8 cellular contexts compared by ENCODE assay signal in the genomic region with DNA sequence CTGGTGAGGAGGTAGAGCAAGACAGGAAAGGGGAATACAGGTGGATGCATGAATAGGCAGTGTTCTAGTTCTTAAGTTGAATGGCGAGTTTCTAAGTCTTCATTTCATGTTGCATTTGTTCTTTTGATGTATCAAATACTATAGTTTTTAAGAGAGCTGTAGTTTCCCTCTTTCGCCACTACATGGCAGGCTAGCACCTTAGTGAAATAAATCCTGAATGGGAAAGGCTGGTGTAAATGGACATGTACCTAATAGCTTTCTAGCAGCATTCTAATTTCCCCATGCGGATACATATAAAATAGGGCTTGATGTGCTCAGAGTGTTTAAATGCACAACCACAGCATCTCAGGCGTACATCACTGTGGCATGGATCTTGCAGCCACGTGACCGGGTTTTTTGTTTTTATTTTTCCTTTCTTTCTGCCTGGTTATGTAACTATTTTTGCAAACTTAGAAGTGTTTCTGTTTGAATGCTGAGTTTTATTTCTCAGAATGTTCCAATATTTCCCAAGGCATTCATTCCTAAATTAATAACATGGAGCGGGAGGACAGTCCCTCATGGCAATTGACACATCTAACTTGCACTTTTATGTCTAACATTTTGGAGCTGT. TPM values are rescaled to one million over a fixed set of nuclear protein-coding genes. Genes with fewer than 3 reads are reported as not detected.
A peak's percentile ranks its signal among the peaks of the same experiment; 100 is the strongest.
DNase-seq lines count a peak whose midpoint lies in the region; ATAC-seq, FAIRE-seq and TF ChIP-seq lines count a peak whose summit lies in the region.

No MANE protein-coding gene starts in this region.

- H4K5ac ChIP-seq in H1 (ENCODE audit: insufficient read length, low read depth, low read length) = no peak overlapping the region
- no peak overlapping the region for H4K5ac ChIP-seq in mesendoderm (ENCODE audit: low read length)

- H3K4me3 ChIP-seq in H1 (ENCODE audit: extremely low read depth in 1 of 4, insufficient read depth in 2 of 4, low read depth in 3 of 4, low read length in 4 of 4) = no peak overlapping the region
- no peak overlapping the region for H3K4me3 ChIP-seq in mesendoderm (ENCODE audit: low read length)

- no peak overlapping the region for H3K18ac ChIP-seq in H1 (ENCODE audit: extremely low read depth, low read length)
- H3K18ac ChIP-seq in mesendoderm (ENCODE audit: low read length) = no peak overlapping the region

- TF ChIP-seq CTCF in GM12872 (IDR thresholded peaks at IDR 0.05; ENCODE audit: insufficient read depth, low read depth, low read length) (peak; percentile 78), H1 (IDR thresholded peaks at IDR 0.05; ENCODE audit: control extremely low read depth in 1 of 3, insufficient read depth in 1 of 3, low read depth in 1 of 3, low read length in 3 of 3) (peak in 2 of 3 experiments; percentile 72 to 83; a peak in 3 of 4 replicates)

- peaks cover 0 to 8% (median 6%) of the 10 kb centered on the region in 4 experiments; a peak in 4 of 7 replicates for H3K4me1 ChIP-seq in H1 (replicated peaks in 1 of 4; ENCODE audit: control insufficient read depth in 3 of 4, insufficient read depth in 4 of 4, low read length in 3 of 4)
- H3K4me1 ChIP-seq in mesendoderm (ENCODE audit: control insufficient read depth, low read depth, low read length) = no peaks in the 10 kb centered on the region

- no peak overlapping the region for H2BK15ac ChIP-seq in H1 (ENCODE audit: low read length)
- H2BK15ac ChIP-seq in mesendoderm (replicated peaks; ENCODE audit: low read depth) = no peak overlapping the region

- H3K23me2 ChIP-seq in H1 (ENCODE audit: low read depth, low read length) = no peaks in the 10 kb centered on the region; the same call in 1 of the 2 replicates

- no peak overlapping the region for H3K9ac ChIP-seq in H1 (replicated peaks in 1 of 4; ENCODE audit: extremely low read depth in 1 of 4, low read depth in 3 of 4, low read length in 3 of 4)
- no peak overlapping the region for H3K9ac ChIP-seq in mesendoderm (ENCODE audit: low read length)

- H3K27me3 ChIP-seq in H1 (replicated peaks in 1 of 4; ENCODE audit: control insufficient read depth in 3 of 4, extremely low read depth in 1 of 4, insufficient read depth in 3 of 4, low read length in 3 of 4) (no peaks in the 10 kb centered on the region), mesendoderm (ENCODE audit: insufficient read depth, low read length, poor library complexity) (no peaks in the 10 kb centered on the region)

- H2AK5ac ChIP-seq in H1 (ENCODE audit: low read depth, low read length) = no peak overlapping the region
- no peak overlapping the region for H2AK5ac ChIP-seq in mesendoderm (ENCODE audit: low read length)

- H4K20me1 ChIP-seq in H1 (replicated peaks in 1 of 2; ENCODE audit: control insufficient read depth in 1 of 2, insufficient read depth in 2 of 2, low read length in 2 of 2) = no peaks in the 10 kb centered on the region

- H2BK120ac ChIP-seq in H1 (replicated peaks; ENCODE audit: low read depth, low read length) (no peak overlapping the region), mesendoderm (ENCODE audit: low read depth, low read length) (no peak overlapping the region)

- TF ChIP-seq EP300 in H1 (IDR thresholded peaks at IDR 0.05; ENCODE audit: borderline replicate concordance in 1 of 2, low read depth in 2 of 2, low read length in 2 of 2) = no peak

- H3K4me2 ChIP-seq in H1 (ENCODE audit: insufficient read depth in 1 of 2, low read depth in 2 of 2, low read length in 2 of 2) (no peak overlapping the region), mesendoderm (ENCODE audit: low read length) (no peak overlapping the region)

- no peak overlapping the region for H2BK12ac ChIP-seq in H1 (ENCODE audit: low read depth, low read length)

- H3K36me3 ChIP-seq in H1 (ENCODE audit: control insufficient read depth in 2 of 4, insufficient read depth in 4 of 4, low read length in 3 of 4) = no peaks in the 10 kb centered on the region
- H3K36me3 ChIP-seq in mesendoderm (ENCODE audit: control insufficient read depth, insufficient read depth, low read length) = no peaks in the 10 kb centered on the region

- no peak overlapping the region for H3K4ac ChIP-seq in H1 (replicated peaks; ENCODE audit: insufficient read length, low read depth, low read length)
- no peak overlapping the region for H3K4ac ChIP-seq in mesendoderm (ENCODE audit: low read depth, low read length)

- H3K14ac ChIP-seq in H1 (ENCODE audit: insufficient read length) = no peak overlapping the region

- H2BK20ac ChIP-seq in H1 (ENCODE audit: low read length) = no peak overlapping the region

- TF ChIP-seq RAD21 in H1 (IDR thresholded peaks at IDR 0.05 in 1 of 2, conservative IDR thresholded peaks at IDR 0.05 in 1 of 2; ENCODE audit: low read depth in 2 of 2, low read length in 2 of 2) = peak; percentile 91 to 93

- ATAC-seq in GM21515 (IDR thresholded peaks at IDR 0.05; ENCODE audit: unreplicated experiment) = no peak

- H3K27ac ChIP-seq in H1 (ENCODE audit: low read depth, low read length) = no peak overlapping the region
- H3K27ac ChIP-seq in mesendoderm (ENCODE audit: low read depth, low read length) = no peak overlapping the region

- no peaks in the 10 kb centered on the region for H3K9me3 ChIP-seq in H1 (ENCODE audit: insufficient read depth in 2 of 2, low read depth in 1 of 2, low read length in 1 of 2)

- H3K56ac ChIP-seq in H1 (replicated peaks; ENCODE audit: insufficient read length, low read depth, low read length) (no peak overlapping the region), mesendoderm (ENCODE audit: low read length) (no peak overlapping the region)

- POLR2A ChIA-PET in H1 (lab: Charles Lee; ENCODE audit: partially characterized antibody) = interaction anchor here (0.9 to 2.1 kb wide), 10 partner anchors 10 to 164 kb away, joined by 3 to 14 read pairs (median 4); partner anchors contain the start of gene FEM1B

- H3K79me2 ChIP-seq in H1 (ENCODE audit: control insufficient read depth in 1 of 2, insufficient read depth in 2 of 2, low read length in 2 of 2) = no peaks in the 10 kb centered on the region
- H3K79me2 ChIP-seq in mesendoderm (ENCODE audit: control insufficient read depth, insufficient read depth, low read length) = no peaks in the 10 kb centered on the region

- DNase-seq in AG08395 (ENCODE audit: low spot score) = peak; percentile 74
- peak; percentile 21 for DNase-seq in NCI-H2029 (lab: John Stamatoyannopoulos, UW)
- peak; percentile 36 to 88 for DNase-seq in SW 1271 (lab: John Stamatoyannopoulos, UW)
- DNase-seq in H1 (ENCODE audit: low read depth in 1 of 2, low spot score in 2 of 2) = no peak
- peak; percentile 75 for DNase-seq in mesendoderm
- DNase-seq in GOT3 (lab: John Stamatoyannopoulos, UW) = no peak

- no peak for FAIRE-seq in H1 (lab: Jason Lieb, UNC)

- H3K79me1 ChIP-seq in H1 (ENCODE audit: low read depth, low read length) = no peaks in the 10 kb centered on the region
- no peaks in the 10 kb centered on the region for H3K79me1 ChIP-seq in mesendoderm (ENCODE audit: low read length)

- 49% methylated on average over 7 of the region's 7 CpGs; no CpG with 5 or more reads in 1 of the 2 experiments for WGBS in H1 (ENCODE audit: extremely low coverage in 1 of 2, insufficient coverage in 1 of 2, insufficient read length in 1 of 2, insufficient replicate concordance in 2 of 2, low coverage in 1 of 2, low lambda C conversion rate in 2 of 2, missing lambda C conversion rate in 1 of 2), 2 experiments
- no CpG with 5 or more reads among the region's 7 CpGs for WGBS in mesendoderm (ENCODE audit: extremely low coverage, insufficient coverage, low lambda C conversion rate)

- no peak for TF ChIP-seq POLR2A in H1 (IDR thresholded peaks at IDR 0.05; ENCODE audit: control extremely low read depth in 1 of 2, low read depth in 2 of 2, low read length in 2 of 2)

- H4K8ac ChIP-seq in H1 (ENCODE audit: extremely low read depth, insufficient read depth, low read length) (no peak overlapping the region), mesendoderm (ENCODE audit: low read depth, low read length) (no peak overlapping the region)

- CTCF ChIA-PET in H1 (lab: Charles Lee; ENCODE audit: partially characterized antibody) = interaction anchor here (0.6 to 11.0 kb wide), 43 partner anchors 9 to 399 kb away, joined by 3 to 199 read pairs (median 5); partner anchors contain the start of genes CLN6 and FEM1B

- H4K91ac ChIP-seq in H1 (replicated peaks; ENCODE audit: insufficient read length, low read length) = no peak overlapping the region

- no peak overlapping the region for H2AFZ ChIP-seq in H1 (ENCODE audit: low read length)

- H2BK5ac ChIP-seq in H1 (ENCODE audit: low read depth, low read length) (no peak overlapping the region), mesendoderm (ENCODE audit: low read length) (no peak overlapping the region)

- H3K23ac ChIP-seq in H1 (ENCODE audit: insufficient read length) = no peak overlapping the region
- H3K23ac ChIP-seq in mesendoderm (ENCODE audit: low read length) = no peak overlapping the region

RNA-seq across cellular contexts. Expression of gene CLN6, which starts 23.5 kb away (rescaled TPM):
- total RNA-seq in H1 (2021; fragmentation: NEBNext Ultra II Directional; extraction: Animal tissue kit (Norgen Biotek cat#: 25700)) = 60.0 and 62.3 TPM in 2 replicates
- polyA plus RNA-seq in H1 (2011; rRNA removed) = 137 and 140 TPM in 2 replicates
- polyA plus RNA-seq in H1 (2011; cell fraction: cytosol; rRNA removed) = 83.3 TPM
- 151 TPM for polyA plus RNA-seq in H1 (2011; cell fraction: nucleus; rRNA removed)
- 40.9 to 66.3 TPM (median 64.6 TPM) in 4 replicates for polyA plus RNA-seq in H1 (2012, experiment 1 of 2)
- 62.3 TPM for polyA plus RNA-seq in H1 (2012, experiment 2 of 2)
- polyA plus RNA-seq in H1 (2013, experiment 1 of 2) = 62.0 TPM
- 74.5 TPM for polyA plus RNA-seq in H1 (2013, experiment 2 of 2)
- 182 and 205 TPM in 2 replicates for polyA minus RNA-seq in H1 (2011; rRNA and poly(A)+ RNA removed)
- 53.9 TPM for polyA minus RNA-seq in H1 (2011; cell fraction: cytosol; rRNA and poly(A)+ RNA removed)
- 87.0 TPM for polyA minus RNA-seq in H1 (2011; cell fraction: nucleus; rRNA and poly(A)+ RNA removed)
- 53.2 TPM for polyA plus RNA-seq in mesendoderm (2013, experiment 1 of 2)
- polyA plus RNA-seq in mesendoderm (2013, experiment 2 of 2) = 52.3 TPM

RNA-seq across cellular contexts. Expression of gene FEM1B, which starts 24.5 kb away (rescaled TPM):
- 72.9 and 83.8 TPM in 2 replicates for total RNA-seq in H1 (2021; fragmentation: NEBNext Ultra II Directional; extraction: Animal tissue kit (Norgen Biotek cat#: 25700))
- 21.2 and 36.1 TPM in 2 replicates for polyA plus RNA-seq in H1 (2011; rRNA removed)
- polyA plus RNA-seq in H1 (2011; cell fraction: cytosol; rRNA removed) = 36.7 TPM
- 75.5 TPM for polyA plus RNA-seq in H1 (2011; cell fraction: nucleus; rRNA removed)
- 42.3 to 65.4 TPM (median 49.3 TPM) in 4 replicates for polyA plus RNA-seq in H1 (2012, experiment 1 of 2)
- polyA plus RNA-seq in H1 (2012, experiment 2 of 2) = 2.1 TPM
- 28.4 TPM for polyA plus RNA-seq in H1 (2013, experiment 1 of 2)
- 27.2 TPM for polyA plus RNA-seq in H1 (2013, experiment 2 of 2)
- polyA minus RNA-seq in H1 (2011; rRNA and poly(A)+ RNA removed) = 568 and 799 TPM in 2 replicates
- polyA minus RNA-seq in H1 (2011; cell fraction: cytosol; rRNA and poly(A)+ RNA removed) = 135 TPM
- polyA minus RNA-seq in H1 (2011; cell fraction: nucleus; rRNA and poly(A)+ RNA removed) = 269 TPM
- 27.9 TPM for polyA plus RNA-seq in mesendoderm (2013, experiment 1 of 2)
- 27.5 TPM for polyA plus RNA-seq in mesendoderm (2013, experiment 2 of 2)

RNA-seq across cellular contexts. Expression of gene CALML4, which starts 47.9 kb away (rescaled TPM):
- total RNA-seq in H1 (2021; fragmentation: NEBNext Ultra II Directional; extraction: Animal tissue kit (Norgen Biotek cat#: 25700)) = 9.3 and 12.5 TPM in 2 replicates
- polyA plus RNA-seq in H1 (2011; rRNA removed) = 3.5 and 3.8 TPM in 2 replicates
- polyA plus RNA-seq in H1 (2011; cell fraction: cytosol; rRNA removed) = 6.9 TPM
- 9.3 TPM for polyA plus RNA-seq in H1 (2011; cell fraction: nucleus; rRNA removed)
- 9.9 to 16.6 TPM (median 13.0 TPM) in 4 replicates for polyA plus RNA-seq in H1 (2012, experiment 1 of 2)
- polyA plus RNA-seq in H1 (2012, experiment 2 of 2) = 5.2 TPM
- 21.4 TPM for polyA plus RNA-seq in H1 (2013, experiment 1 of 2)
- polyA plus RNA-seq in H1 (2013, experiment 2 of 2) = 22.4 TPM
- polyA minus RNA-seq in H1 (2011; rRNA and poly(A)+ RNA removed) = 4.7 and 5.8 TPM in 2 replicates
- polyA minus RNA-seq in H1 (2011; cell fraction: cytosol; rRNA and poly(A)+ RNA removed) = 4.7 TPM
- 10.9 TPM for polyA minus RNA-seq in H1 (2011; cell fraction: nucleus; rRNA and poly(A)+ RNA removed)
- 9.8 TPM for polyA plus RNA-seq in mesendoderm (2013, experiment 1 of 2)
- polyA plus RNA-seq in mesendoderm (2013, experiment 2 of 2) = 10.0 TPM

Comparison
In these comparisons a context has a peak if more than half of its experiments do, and no peak if none do; other contexts are left out.
1. DNase-seq: peak in AG08395 (single experiment), NCI-H2029 (single experiment), SW 1271 (2 of 2) and mesendoderm (single experiment); none in H1 (0 of 2) and GOT3 (single experiment).